Comparison of ENCODE assay signal across 14 cellular contexts in the genomic region with DNA sequence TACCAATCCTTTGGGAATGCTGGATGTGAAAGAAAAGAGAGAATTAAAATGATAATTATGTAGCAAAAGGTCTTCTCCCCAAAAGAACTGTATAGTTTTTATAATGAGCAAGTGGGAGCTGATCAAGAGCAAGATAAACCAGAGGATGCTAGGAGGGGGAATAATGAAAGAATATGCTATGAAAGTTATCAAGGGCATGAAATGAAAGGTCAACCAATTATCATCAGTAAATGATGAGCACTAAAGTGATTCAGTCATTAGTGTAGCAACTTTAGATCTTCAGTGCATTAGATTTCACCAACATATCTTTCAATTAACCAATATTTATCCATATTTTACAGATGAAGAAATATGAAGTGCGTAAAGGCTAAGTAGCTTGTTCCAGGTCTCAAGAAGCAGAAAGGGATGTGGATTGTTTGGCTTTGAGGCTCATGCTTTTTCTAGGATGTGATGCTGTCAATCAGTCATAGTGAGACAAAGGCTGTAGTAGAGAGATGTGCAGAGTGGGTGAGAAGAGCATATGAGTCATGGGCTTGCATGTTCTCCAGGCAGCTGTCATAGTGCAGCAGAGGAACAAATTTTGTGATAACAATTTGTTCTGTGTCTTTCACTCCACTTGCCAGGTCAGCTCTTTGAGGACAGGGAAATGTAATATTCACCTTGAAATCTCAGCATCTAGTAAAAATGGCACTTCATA.
A peak's percentile ranks its signal among the peaks of the same experiment; 100 is the strongest.
DNase-seq lines count a peak whose midpoint lies in the region; ATAC-seq, FAIRE-seq and TF ChIP-seq lines count a peak whose summit lies in the region.
"Had no signal": no experiment of that assay in that cellular context is flagged by ENCODE, and none has a peak within 500 bp of the region (broad histone marks: within the 10 kb centered on the region; RNA-seq: fewer than 3 reads in every experiment).

No MANE protein-coding gene starts in this region.

- H3K4me3 ChIP-seq in fibroblast of mammary gland (ENCODE audit: control insufficient read depth, low read depth, low read length) = no peak overlapping the region
- H3K4me3 ChIP-seq: adrenal gland, left ventricle myocardium inferior, SK-N-MC had no signal

- DNase-seq in fibroblast of mammary gland (ENCODE audit: low read depth) (peak; percentile 32), urothelium cell line (ENCODE audit: low spot score) (no peak), medulla oblongata (ENCODE audit: extremely low spot score) (no peak)
- DNase-seq in activated CD4-positive, alpha-beta T cell treated with anti-CD3 and anti-CD28 coated beads for 1 hour = no peak
- DNase-seq: activated CD4-positive, alpha-beta T cell treated with anti-CD3 and anti-CD28 coated beads, Interleukin-2, amount 50 U/mL, for 1 hour; adrenal gland; CD8-positive, alpha-beta memory T cell; glutamatergic neuron; left ventricle myocardium inferior; NCI-H1105 had no signal

- no peak for FAIRE-seq in urothelium cell line (lab: Jason Lieb, UNC)

- no peak for TF ChIP-seq CTCF in fibroblast of mammary gland (conservative IDR thresholded peaks at IDR 0.05; ENCODE audit: control insufficient read depth, insufficient read depth, low read depth, low read length)

- ATAC-seq in GM18498 (IDR thresholded peaks at IDR 0.05; ENCODE audit: unreplicated experiment) (peak; percentile 52), GM19035 (IDR thresholded peaks at IDR 0.05; ENCODE audit: unreplicated experiment) (peak; percentile 62), HG03565 (IDR thresholded peaks at IDR 0.05; ENCODE audit: unreplicated experiment) (peak; percentile 71)
